ENCODE assay signal across 19 cellular contexts in genomic region chr2:120993661-120994060, GRCh38.
A peak's percentile ranks its signal among the peaks of the same experiment; 100 is the strongest.
DNase-seq lines count a peak whose midpoint lies in the region; ATAC-seq and TF ChIP-seq lines count a peak whose summit lies in the region.
"Had no signal": no experiment of that assay in that cellular context is flagged by ENCODE, and none has a peak within 500 bp of the region (broad histone marks: within the 10 kb centered on the region; RNA-seq: fewer than 3 reads in every experiment).

No MANE protein-coding gene starts in this region.

- no peaks in the 10 kb centered on the region for H3K27me3 Mint-ChIP-seq in chondrocyte (ENCODE audit: low read depth)

- no peaks in the 10 kb centered on the region for H4K20me1 ChIP-seq in BLaER1
- no peaks in the 10 kb centered on the region for H4K20me1 ChIP-seq in BLaER1 treated with 17β-estradiol and CSF1 and Interleukin-3, amounts not matched to agents 10 nM and 100 nM

- no peak for TF ChIP-seq POLR2A in Peyer's patch (IDR thresholded peaks at IDR 0.05)

- H3K4me1 ChIP-seq in BLaER1 = peaks cover 32% of the 10 kb centered on the region
- peaks cover 8 to 37% (median 26%) of the 10 kb centered on the region in 10 experiments; a peak in 19 of 20 replicates for H3K4me1 ChIP-seq in BLaER1 treated with 17β-estradiol and CSF1 and Interleukin-3, amounts not matched to agents 10 nM and 100 nM
- H3K4me1 ChIP-seq in Peyer's patch = no peaks in the 10 kb centered on the region

- no peak for ATAC-seq in HG03135 (IDR thresholded peaks at IDR 0.05; ENCODE audit: unreplicated experiment)
- ATAC-seq: SK-N-SH treated with all-trans-retinoic acid at 6 μM for 48 hours had no signal

- no peaks in the 10 kb centered on the region for H3K9me3 Mint-ChIP-seq in chondrocyte (ENCODE audit: low read depth)

- DNase-seq in chondrocyte (ENCODE audit: low spot score) (peak; percentile 60), mesenteric fat pad (ENCODE audit: low spot score) (peak; percentile 55), C1 segment of cervical spinal cord (lab: John Stamatoyannopoulos, UW) (no peak), Peyer's patch (no peak)
- DNase-seq: Calu3, DMS153, DND-41, Kasumi-1, NCI-H1105, NCI-H1436 treated with DMSO at 0.1 percent for 48 hours, NCI-H187 treated with DMSO at 0.1 percent for 48 hours, NCI-H446, NCI-H524 treated with DMSO at 0.1 percent for 48 hours, NCI-H774 had no signal

- TF ChIP-seq CTCF in chondrocyte (IDR thresholded peaks at IDR 0.05) (no peak), Peyer's patch (IDR thresholded peaks at IDR 0.05) (no peak)

- no peak overlapping the region for H3K4me3 Mint-ChIP-seq in chondrocyte (ENCODE audit: unreplicated experiment)

- H3K4me3 ChIP-seq in BLaER1 (no peak overlapping the region), Peyer's patch (no peak overlapping the region)
- H3K4me3 ChIP-seq in BLaER1 treated with 17β-estradiol and CSF1 and Interleukin-3, amounts not matched to agents 10 nM and 100 nM = no peak overlapping the region
- H3K4me3 ChIP-seq: SJCRH30 had no signal

- no peaks in the 10 kb centered on the region for H3K27me3 ChIP-seq in BLaER1
- no peaks in the 10 kb centered on the region for H3K27me3 ChIP-seq in BLaER1 treated with 17β-estradiol and CSF1 and Interleukin-3, amounts not matched to agents 10 nM and 100 nM
- H3K27me3 ChIP-seq in Peyer's patch = no peaks in the 10 kb centered on the region
- H3K27me3 ChIP-seq: SJCRH30 had no signal

- H3K36me3 Mint-ChIP-seq in chondrocyte (ENCODE audit: low read depth) = peaks cover 21% of the 10 kb centered on the region

- H3K27ac ChIP-seq in BLaER1 (no peak overlapping the region), Peyer's patch (no peak overlapping the region)
- no peak overlapping the region for H3K27ac ChIP-seq in BLaER1 treated with 17β-estradiol and CSF1 and Interleukin-3, amounts not matched to agents 10 nM and 100 nM
- H3K27ac ChIP-seq: SJCRH30 had no signal

- no peaks in the 10 kb centered on the region for H3K36me3 ChIP-seq in BLaER1
- no peaks in the 10 kb centered on the region for H3K36me3 ChIP-seq in BLaER1 treated with 17β-estradiol and CSF1 and Interleukin-3, amounts not matched to agents 10 nM and 100 nM
- H3K36me3 ChIP-seq in Peyer's patch = no peaks in the 10 kb centered on the region

- peaks cover 24% of the 10 kb centered on the region for H3K4me1 Mint-ChIP-seq in chondrocyte (ENCODE audit: low read depth)

- H3K27ac Mint-ChIP-seq in chondrocyte (ENCODE audit: unreplicated experiment) = no peak overlapping the region

- H3K9me3 ChIP-seq in BLaER1 = peaks cover 20% of the 10 kb centered on the region
- peaks cover 12 to 30% (median 22%) of the 10 kb centered on the region in 11 experiments for H3K9me3 ChIP-seq in BLaER1 treated with 17β-estradiol and CSF1 and Interleukin-3, amounts not matched to agents 10 nM and 100 nM (replicated peaks in 1 of 11)
- H3K9me3 ChIP-seq in Peyer's patch = no peaks in the 10 kb centered on the region
- H3K9me3 ChIP-seq: SJCRH30 had no signal

- no peak overlapping the region for H3K9ac ChIP-seq in BLaER1
- no peak overlapping the region for H3K9ac ChIP-seq in BLaER1 treated with 17β-estradiol and CSF1 and Interleukin-3, amounts not matched to agents 10 nM and 100 nM

- H3K4me2 ChIP-seq in BLaER1 = peak overlapping the region; percentile 46
- H3K4me2 ChIP-seq in BLaER1 treated with 17β-estradiol and CSF1 and Interleukin-3, amounts not matched to agents 10 nM and 100 nM = peak overlapping the region in 7 of 11 experiments; percentile 12 to 46 (median 41); a peak in 11 of 22 replicates

Comparison
In these comparisons a context has a peak if more than half of its experiments do, and no peak if none do; other contexts are left out.
1. DNase-seq: peak in chondrocyte (single experiment) and mesenteric fat pad (single experiment); none in C1 segment of cervical spinal cord (0 of 14) and Peyer's patch (0 of 3).